Comparison of ENCODE assay signal across 9 cellular contexts in the genomic region with DNA sequence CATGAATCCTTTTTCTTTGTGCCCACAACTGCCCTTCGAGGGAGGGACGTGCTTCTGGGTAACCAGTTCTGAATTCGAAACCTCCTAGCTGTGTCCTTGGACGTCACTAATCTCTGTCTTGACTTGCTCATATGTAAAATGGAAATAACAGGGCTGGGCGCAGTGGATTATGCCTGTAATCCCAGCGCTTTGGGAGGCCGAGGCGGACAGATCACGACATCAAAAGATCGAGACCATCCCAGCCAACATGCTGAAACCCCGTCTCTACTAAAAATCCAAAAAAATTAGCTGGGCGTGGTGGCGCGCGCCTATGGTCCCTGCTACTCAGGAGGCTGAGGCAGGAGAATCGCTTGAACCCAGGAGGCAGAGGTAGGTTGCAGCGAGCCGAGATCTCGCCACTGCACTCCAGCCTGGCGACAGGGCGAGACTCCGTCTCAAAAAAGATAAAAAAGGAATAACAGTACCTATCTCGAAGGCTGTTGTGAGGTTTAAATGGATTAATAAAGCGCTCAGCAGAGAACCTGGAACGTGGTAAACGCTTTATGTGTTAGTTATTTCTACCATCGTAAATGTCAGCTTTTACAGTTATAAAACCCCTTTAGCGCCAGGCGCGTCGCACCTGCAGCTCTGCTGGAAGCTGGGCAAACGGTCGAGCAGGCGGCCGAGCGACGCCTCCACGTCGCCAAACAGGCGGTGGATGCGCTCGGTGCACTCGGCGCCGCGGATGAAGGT. TPM values are rescaled to one million over a fixed set of nuclear protein-coding genes. Genes with fewer than 3 reads are reported as not detected.
A peak's percentile ranks its signal among the peaks of the same experiment; 100 is the strongest.
DNase-seq lines count a peak whose midpoint lies in the region; ATAC-seq and TF ChIP-seq lines count a peak whose summit lies in the region.
"Had no signal": no experiment of that assay in that cellular context is flagged by ENCODE, and none has a peak within 500 bp of the region (broad histone marks: within the 10 kb centered on the region; RNA-seq: fewer than 3 reads in every experiment).

No MANE protein-coding gene starts in this region.

- H3K27ac Mint-ChIP-seq in Calu3 (ENCODE audit: unreplicated experiment): peak overlapping the region; percentile 95

- H3K4me3 ChIP-seq in SJCRH30 (peak overlapping the region; percentile 99), fibroblast of mammary gland (ENCODE audit: control insufficient read depth, low read depth, low read length) (peak overlapping the region; percentile 78)

- H3K27ac ChIP-seq in SJCRH30: peak overlapping the region; percentile 96

- no peak for ATAC-seq in GM18511 (IDR thresholded peaks at IDR 0.05; ENCODE audit: unreplicated experiment)

- TF ChIP-seq CTCF in Calu3 (IDR thresholded peaks at IDR 0.05; ENCODE audit: unreplicated experiment) (no peak), fibroblast of mammary gland (conservative IDR thresholded peaks at IDR 0.05; ENCODE audit: control insufficient read depth, insufficient read depth, low read depth, low read length) (no peak)

- no peaks in the 10 kb centered on the region for H3K9me3 ChIP-seq in SJCRH30 (replicated peaks)

- peaks cover 27% of the 10 kb centered on the region for H3K36me3 ChIP-seq in SJCRH30

- H3K27me3 Mint-ChIP-seq in Calu3 (ENCODE audit: unreplicated experiment): no peaks in the 10 kb centered on the region

- CTCF ChIA-PET in Calu3 (lab: Charles Lee): interaction anchor here (0.6 kb wide), 1 partner anchor 66 kb away, joined by 6 read pairs; no protein-coding TSS in a partner anchor

- H3K36me3 Mint-ChIP-seq in Calu3 (ENCODE audit: insufficient read depth, unreplicated experiment): peaks cover 97% of the 10 kb centered on the region

- peak overlapping the region; percentile 94 for H3K4me3 Mint-ChIP-seq in Calu3 (ENCODE audit: low read depth, unreplicated experiment)

- H3K4me1 Mint-ChIP-seq in Calu3 (ENCODE audit: low read depth, unreplicated experiment): peaks cover 33% of the 10 kb centered on the region

- DNase-seq in Calu3 (no peak), SJCRH30 (no peak), fibroblast of mammary gland (ENCODE audit: low read depth) (no peak), posterior cingulate gyrus (peak in 6 of 10 donors; percentile 44 to 92 (median 75)), D341Med (ENCODE audit: low spot score) (no peak), HPDE6-E6E7 (ENCODE audit: extremely low spot score) (no peak), GM19238 (ENCODE audit: insufficient read length, low spot score) (no peak)

- BruUV-seq in Calu3 (replicated peaks; lab: Mats Ljungman, UMichigan): TSS peak; percentile 60

- 0 out of 2 replicates have a peak, but pooled peaks cover 3% of the 10 kb centered on the region for H3K4me1 ChIP-seq in SJCRH30

- intact Hi-C loops in Calu3 (cut with micrococcal nuclease; ENCODE audit: unreplicated experiment): no loop called here
- intact Hi-C loops in posterior cingulate gyrus (cut with DNase I): loop anchor here (1.0 kb wide), 3 partner anchors 8 to 47 kb away; a partner anchor contains a TSS

- no peaks in the 10 kb centered on the region for H3K27me3 ChIP-seq in SJCRH30

- no peaks in the 10 kb centered on the region for H3K9me3 Mint-ChIP-seq in Calu3 (ENCODE audit: low read depth, unreplicated experiment)

RNA-seq across cellular contexts. Expression of a gene that starts 0.6 kb away (rescaled TPM):
- total RNA-seq in Calu3 (2022): 55.0 and 57.4 TPM in 2 replicates
- 31.5 and 31.8 TPM in 2 replicates for total RNA-seq in SJCRH30 (2014; rRNA removed; shearing (Covaris generic))

RNA-seq across cellular contexts. Expression of a gene that starts 0.8 kb away (rescaled TPM):
- total RNA-seq in Calu3 (2022): 55.8 and 59.8 TPM in 2 replicates
- total RNA-seq in SJCRH30 (2014; rRNA removed; shearing (Covaris generic)): 29.7 and 31.8 TPM in 2 replicates

RNA-seq across cellular contexts. Expression of a gene that starts 8.3 kb away (rescaled TPM):
- 25.5 and 29.4 TPM in 2 replicates for total RNA-seq in Calu3 (2022)
- total RNA-seq in SJCRH30 (2014; rRNA removed; shearing (Covaris generic)): 9.7 and 10.3 TPM in 2 replicates

RNA-seq across cellular contexts. Expression of a gene that starts 12.9 kb away (rescaled TPM):
- 1.4 and 1.7 TPM in 2 replicates for total RNA-seq in Calu3 (2022)
- not detected in 2 replicates for total RNA-seq in SJCRH30 (2014; rRNA removed; shearing (Covaris generic))
- total RNA-seq: glomerular endothelial cell had no signal

RNA-seq across cellular contexts. Expression of a gene that starts 27.6 kb away (rescaled TPM):
- 31.4 and 34.4 TPM in 2 replicates for total RNA-seq in Calu3 (2022)
- 20.9 and 25.5 TPM in 2 replicates for total RNA-seq in SJCRH30 (2014; rRNA removed; shearing (Covaris generic))

Comparison
In these comparisons a context has a peak if more than half of its experiments do, and no peak if none do; other contexts are left out.
1. DNase-seq: peak in posterior cingulate gyrus (6 of 10); none in Calu3 (single experiment), SJCRH30 (0 of 2), fibroblast of mammary gland (single experiment), D341Med (single experiment), HPDE6-E6E7 (single experiment) and GM19238 (single experiment).